In genomic region chr2:141063410-141063809, GRCh38 we compare ENCODE assay signal across 26 cellular contexts.
"Had no signal": no experiment of that assay in that cellular context is flagged by ENCODE, and none has a peak within 500 bp of the region (broad histone marks: within the 10 kb centered on the region; RNA-seq: fewer than 3 reads in every experiment).

No MANE protein-coding gene starts in this region.

- FAIRE-seq: keratinocyte had no signal

- H3K27me3 ChIP-seq: breast epithelium, esophagus muscularis mucosa, foreskin keratinocyte, heart right ventricle, suprapubic skin, tibial artery had no signal

- DNase-seq: activated CD4-positive, alpha-beta T cell treated with anti-CD3 and anti-CD28 coated beads for 36 hours; activated CD4-positive, CD25-positive, alpha-beta regulatory T cell; activated CD8-positive, alpha-beta memory T cell treated with anti-CD3 and anti-CD28 coated beads, Interleukin-2, amount 10 ng/mL, durations not matched to agents 7 days and 5 days; activated CD8-positive, alpha-beta T cell treated with anti-CD3 and anti-CD28 coated beads, Interleukin-2, amount 10 ng/mL, durations not matched to agents 7 days and 5 days; activated naive CD4-positive, alpha-beta T cell; activated T-cell treated with anti-CD3 and anti-CD28 coated beads, Interleukin-2, amount 50 U/mL, for 72 hours; central memory CD4-positive, alpha-beta T cell; foreskin keratinocyte; heart right ventricle; left cardiac atrium; mammary epithelial cell; midbrain; naive thymus-derived CD4-positive, alpha-beta T cell; occipital lobe; right cardiac atrium; stimulated activated CD4-positive, alpha-beta T cell treated with anti-CD3 and anti-CD28 coated beads, Interleukin-15, amount 100 ng/mL, for 24 hours; stimulated activated CD4-positive, alpha-beta T cell treated with anti-CD3 and anti-CD28 coated beads, Interleukin-2, amount 100 ng/mL, for 24 hours; stimulated activated naive CD4-positive, alpha-beta T cell; T-cell; tibial artery had no signal

- H3K9me3 ChIP-seq: breast epithelium, esophagus muscularis mucosa, heart right ventricle, suprapubic skin, tibial artery had no signal

- H3K4me3 ChIP-seq: breast epithelium, esophagus muscularis mucosa, heart right ventricle, suprapubic skin, tibial artery had no signal

- H3K79me2 ChIP-seq: parathyroid adenoma had no signal

- H3K27ac ChIP-seq: breast epithelium, esophagus muscularis mucosa, foreskin keratinocyte, heart right ventricle, parathyroid adenoma, suprapubic skin, tibial artery had no signal

- H3K9ac ChIP-seq: parathyroid adenoma had no signal

- ATAC-seq: activated CD4-positive, alpha-beta T cell treated with anti-CD3 and anti-CD28 coated beads for 36 hours; activated CD8-positive, alpha-beta memory T cell treated with anti-CD3 and anti-CD28 coated beads, Interleukin-2, amount 10 ng/mL, durations not matched to agents 7 days and 5 days; activated CD8-positive, alpha-beta T cell treated with anti-CD3 and anti-CD28 coated beads, Interleukin-2, amount 10 ng/mL, durations not matched to agents 7 days and 5 days; activated naive CD4-positive, alpha-beta T cell treated with anti-CD3 and anti-CD28 coated beads, Interleukin-2, amount 50 U/mL, for 72 hours; activated T-cell treated with anti-CD3 and anti-CD28 coated beads, Interleukin-2, amount 50 U/mL, for 72 hours; foreskin keratinocyte; heart right ventricle; left cardiac atrium; naive thymus-derived CD4-positive, alpha-beta T cell; right cardiac atrium; T-cell had no signal

- H3K36me3 ChIP-seq: breast epithelium, esophagus muscularis mucosa, heart right ventricle, suprapubic skin, tibial artery had no signal

- H2AFZ ChIP-seq: parathyroid adenoma had no signal

- H3K4me1 ChIP-seq: breast epithelium, esophagus muscularis mucosa, foreskin keratinocyte, parathyroid adenoma, suprapubic skin, tibial artery had no signal
